In genomic region chr9:96491079-96491879, GRCh38 we compare ENCODE assay signal across 9 cellular contexts. TPM values are rescaled to one million over a fixed set of nuclear protein-coding genes. Genes with fewer than 3 reads are reported as not detected.
DNase-seq lines count a peak whose midpoint lies in the region; ATAC-seq and TF ChIP-seq lines count a peak whose summit lies in the region.
"Had no signal": no experiment of that assay in that cellular context is flagged by ENCODE, and none has a peak within 500 bp of the region (broad histone marks: within the 10 kb centered on the region; RNA-seq: fewer than 3 reads in every experiment).

No MANE protein-coding gene starts in this region.

- no peak for TF ChIP-seq CTCF in vagina (IDR thresholded peaks at IDR 0.05)

- TF ChIP-seq POLR2A in vagina (IDR thresholded peaks at IDR 0.05): no peak

- peak overlapping the region; percentile 35 for H3K4me3 Mint-ChIP-seq in activated T-cell treated with anti-CD3 and anti-CD28 coated beads, Interleukin-2, amount 50 U/mL, for 24 hours

- H3K4me1 Mint-ChIP-seq in activated T-cell treated with anti-CD3 and anti-CD28 coated beads, Interleukin-2, amount 50 U/mL, for 24 hours (ENCODE audit: low read depth): peaks cover 16% of the 10 kb centered on the region

- H3K4me1 ChIP-seq in vagina: peaks cover 17% of the 10 kb centered on the region

- peaks cover 0 to 31% of the 10 kb centered on the region in 2 donors for H3K36me3 ChIP-seq in vagina

- H3K4me3 ChIP-seq in vagina: no peak overlapping the region
- H3K4me3 ChIP-seq: upper lobe of left lung had no signal

- peak overlapping the region; percentile 91 for H3K27ac Mint-ChIP-seq in activated T-cell treated with anti-CD3 and anti-CD28 coated beads, Interleukin-2, amount 50 U/mL, for 24 hours

- no peaks in the 10 kb centered on the region for H3K9me3 Mint-ChIP-seq in activated T-cell treated with anti-CD3 and anti-CD28 coated beads, Interleukin-2, amount 50 U/mL, for 24 hours

- H3K36me3 Mint-ChIP-seq in activated T-cell treated with anti-CD3 and anti-CD28 coated beads, Interleukin-2, amount 50 U/mL, for 24 hours (ENCODE audit: low read depth): peaks cover 54% of the 10 kb centered on the region

- DNase-seq in activated T-cell treated with anti-CD3 and anti-CD28 coated beads, Interleukin-2, amount 50 U/mL, for 24 hours: no peak
- DNase-seq in activated T-cell treated with anti-CD3 and anti-CD28 coated beads, Interleukin-2, amount 50 U/mL, for 1 hour: no peak
- DNase-seq in activated naive CD4-positive, alpha-beta T cell treated with anti-CD3 and anti-CD28 coated beads, Interleukin-2, amount 50 U/mL, for 16 hours: peak; percentile 23
- DNase-seq in stromal cell of bone marrow (ENCODE audit: low read depth): peak; percentile 44
- no peak for DNase-seq in NCI-H446 (lab: John Stamatoyannopoulos, UW)
- no peak for DNase-seq in vagina (ENCODE audit: extremely low spot score in 2 of 2)

- H3K9me3 ChIP-seq in vagina: no peaks in the 10 kb centered on the region
- H3K9me3 ChIP-seq: upper lobe of left lung had no signal

- H3K27ac ChIP-seq in layer of hippocampus (ENCODE audit: low read depth, low read length): peak overlapping the region; percentile 13
- no peak overlapping the region for H3K27ac ChIP-seq in vagina

- H3K27me3 Mint-ChIP-seq in activated T-cell treated with anti-CD3 and anti-CD28 coated beads, Interleukin-2, amount 50 U/mL, for 24 hours: no peaks in the 10 kb centered on the region

- intact Hi-C loops in vagina (cut with DNase I): no loop called here

- ATAC-seq in HG02610 (IDR thresholded peaks at IDR 0.05; ENCODE audit: unreplicated experiment): no peak

- H3K27me3 ChIP-seq in layer of hippocampus (ENCODE audit: control insufficient read depth, insufficient read depth, low read length): no peaks in the 10 kb centered on the region
- H3K27me3 ChIP-seq in vagina: no peaks in the 10 kb centered on the region
- H3K27me3 ChIP-seq: upper lobe of left lung had no signal

RNA-seq across cellular contexts. Expression of gene HABP4, which starts 41.3 kb away (rescaled TPM):
- total RNA-seq in vagina: 17.2 TPM

Comparison
In these comparisons a context has a peak if more than half of its experiments do, and no peak if none do; other contexts are left out.
1. DNase-seq: peak in activated naive CD4-positive, alpha-beta T cell treated with anti-CD3 and anti-CD28 coated beads, Interleukin-2, amount 50 U/mL, for 16 hours (single experiment) and stromal cell of bone marrow (single experiment); none in activated T-cell treated with anti-CD3 and anti-CD28 coated beads, Interleukin-2, amount 50 U/mL, for 24 hours (single experiment), activated T-cell treated with anti-CD3 and anti-CD28 coated beads, Interleukin-2, amount 50 U/mL, for 1 hour (single experiment), NCI-H446 (0 of 2) and vagina (0 of 2).